ENCODE assay signal across 22 cellular contexts in genomic region chr13:45436332-45436731, GRCh38. TPM values are rescaled to one million over a fixed set of nuclear protein-coding genes. Genes with fewer than 3 reads are reported as not detected.
DNase-seq lines count a peak whose midpoint lies in the region; ATAC-seq and TF ChIP-seq lines count a peak whose summit lies in the region.
"Had no signal": no experiment of that assay in that cellular context is flagged by ENCODE, and none has a peak within 500 bp of the region (broad histone marks: within the 10 kb centered on the region; RNA-seq: fewer than 3 reads in every experiment).

No MANE protein-coding gene starts in this region.

- H2BK15ac ChIP-seq in mesendoderm (replicated peaks; ENCODE audit: low read depth), result no peak overlapping the region

- no peak overlapping the region for H3K56ac ChIP-seq in mesendoderm (ENCODE audit: low read length)

- DNase-seq in mammary epithelial cell (no peak), breast epithelium (ENCODE audit: low spot score in 2 of 2) (no peak), left lobe of liver (ENCODE audit: low spot score) (peak; percentile 66), gastrocnemius medialis (no peak), mesendoderm (no peak), stomach (no peak)
- DNase-seq: 8988T; ACHN; AML-193; BE2C; CD4-positive, alpha-beta T cell; CD8-positive, alpha-beta memory T cell; DMS 273 treated with DMSO at 0.1 percent for 48 hours; DMS79; EL; GDM1; H9 had no signal

- H3K79me1 ChIP-seq in mesendoderm (ENCODE audit: low read length), result no peaks in the 10 kb centered on the region

- no peaks in the 10 kb centered on the region for H3K9me3 ChIP-seq in mammary epithelial cell (replicated peaks; ENCODE audit: insufficient read depth, low read length)
- H3K9me3 ChIP-seq in breast epithelium, result no peaks in the 10 kb centered on the region
- H3K9me3 ChIP-seq in gastrocnemius medialis, result no peaks in the 10 kb centered on the region
- no peaks in the 10 kb centered on the region for H3K9me3 ChIP-seq in stomach
- H3K9me3 ChIP-seq: A549; BE2C; BLaER1 treated with 17β-estradiol and CSF1 and Interleukin-3, amounts not matched to agents 10 nM and 100 nM had no signal

- no peaks in the 10 kb centered on the region for H3K79me2 ChIP-seq in mammary epithelial cell (ENCODE audit: insufficient read depth, low read length)
- H3K79me2 ChIP-seq in mesendoderm (ENCODE audit: control insufficient read depth, insufficient read depth, low read length), result no peaks in the 10 kb centered on the region

- H3K4me3 ChIP-seq in mammary epithelial cell (replicated peaks in 1 of 3; ENCODE audit: insufficient read depth in 1 of 3, low read depth in 2 of 3, low read length in 3 of 3) (no peak overlapping the region), breast epithelium (no peak overlapping the region), gastrocnemius medialis (no peak overlapping the region), mesendoderm (ENCODE audit: low read length) (no peak overlapping the region), stomach (no peak overlapping the region)
- H3K4me3 ChIP-seq: A549; BLaER1 treated with 17β-estradiol and CSF1 and Interleukin-3, amounts not matched to agents 10 nM and 100 nM; GM12878; GM23338 had no signal

- H3K36me3 ChIP-seq in mammary epithelial cell (ENCODE audit: insufficient read depth, low read length) (no peaks in the 10 kb centered on the region), breast epithelium (no peaks in the 10 kb centered on the region), gastrocnemius medialis (no peaks in the 10 kb centered on the region), mesendoderm (ENCODE audit: control insufficient read depth, insufficient read depth, low read length) (no peaks in the 10 kb centered on the region), stomach (no peaks in the 10 kb centered on the region)
- H3K36me3 ChIP-seq: BE2C; BLaER1 treated with 17β-estradiol and CSF1 and Interleukin-3, amounts not matched to agents 10 nM and 100 nM had no signal

- H3K27ac ChIP-seq in mammary epithelial cell (ENCODE audit: insufficient read depth, low read depth, low read length), result no peak overlapping the region
- H3K27ac ChIP-seq in breast epithelium, result no peak overlapping the region
- peak overlapping the region; percentile 7 to 59 (median 28) for H3K27ac ChIP-seq in gastrocnemius medialis
- no peak overlapping the region for H3K27ac ChIP-seq in mesendoderm (ENCODE audit: low read depth, low read length)
- no peak overlapping the region for H3K27ac ChIP-seq in stomach
- H3K27ac ChIP-seq: A549; BLaER1 treated with 17β-estradiol and CSF1 and Interleukin-3, amounts not matched to agents 10 nM and 100 nM had no signal

- no peak overlapping the region for H2BK120ac ChIP-seq in mesendoderm (ENCODE audit: low read depth, low read length)

- 61% methylated on average over 9 of the region's 9 CpGs for WGBS in mammary epithelial cell (ENCODE audit: low coverage, missing lambda C conversion rate)
- no CpG with 5 or more reads among the region's 9 CpGs for WGBS in mesendoderm (ENCODE audit: extremely low coverage, insufficient coverage, low lambda C conversion rate)
- WGBS in stomach, 5 donors, result 84 to 89% (median 89%) methylated on average over 8 to 9 of the region's 9 CpGs

- H3K18ac ChIP-seq in mesendoderm (ENCODE audit: low read length), result no peak overlapping the region

- no peak overlapping the region for H4K5ac ChIP-seq in mesendoderm (ENCODE audit: low read length)

- H3K4me1 ChIP-seq in mammary epithelial cell (ENCODE audit: insufficient read depth, low read length) (peaks cover 1% of the 10 kb centered on the region), breast epithelium (no peaks in the 10 kb centered on the region), gastrocnemius medialis (peaks cover 25 to 26% of the 10 kb centered on the region in 2 donors), mesendoderm (ENCODE audit: control insufficient read depth, low read depth, low read length) (no peaks in the 10 kb centered on the region), stomach (peaks cover 0 to 10% (median 6%) of the 10 kb centered on the region in 4 donors)
- H3K4me1 ChIP-seq: BE2C had no signal

- H4K8ac ChIP-seq in mesendoderm (ENCODE audit: low read depth, low read length), result no peak overlapping the region

- no peak overlapping the region for H3K4me2 ChIP-seq in mammary epithelial cell (ENCODE audit: insufficient read depth, low read depth, low read length)
- H3K4me2 ChIP-seq in mesendoderm (ENCODE audit: low read length), result no peak overlapping the region
- H3K4me2 ChIP-seq: A549, GM23338 had no signal

- TF ChIP-seq CTCF in mammary epithelial cell (conservative IDR thresholded peaks at IDR 0.05 in 1 of 2, IDR thresholded peaks at IDR 0.05 in 1 of 2; ENCODE audit: extremely low read depth in 1 of 2, insufficient read depth in 1 of 2, low read depth in 1 of 2, low read length in 2 of 2) (no peak), breast epithelium (IDR thresholded peaks at IDR 0.05) (no peak), gastrocnemius medialis (IDR thresholded peaks at IDR 0.05 in 4 of 5, conservative IDR thresholded peaks at IDR 0.05 in 1 of 5) (no peak), stomach (IDR thresholded peaks at IDR 0.05) (no peak)

- intact Hi-C loops in mammary epithelial cell (cut with micrococcal nuclease) (no loop called here), breast epithelium (cut with DNase I; ENCODE audit: low total_unique reads) (no loop called here), gastrocnemius medialis (cut with DNase I; ENCODE audit: low total_unique reads) (no loop called here), stomach (cut with DNase I; ENCODE audit: low total_unique reads) (no loop called here)

- no peak for TF ChIP-seq EP300 in stomach (IDR thresholded peaks at IDR 0.05)

- in situ Hi-C loops in mammary epithelial cell (cut with MboI; ENCODE audit: low sequenced_read_pairs in 2 of 2), result no loop called here
- in situ Hi-C loops in gastrocnemius medialis (cut with MboI; ENCODE audit: low sequenced_read_pairs in 4 of 4), result no loop called here

- H4K20me1 ChIP-seq in mammary epithelial cell (ENCODE audit: insufficient read depth, low read length), result no peaks in the 10 kb centered on the region
- H4K20me1 ChIP-seq: BLaER1 treated with 17β-estradiol and CSF1 and Interleukin-3, amounts not matched to agents 10 nM and 100 nM had no signal

- no peak overlapping the region for H2BK5ac ChIP-seq in mesendoderm (ENCODE audit: low read length)

- BruUV-seq in mammary epithelial cell (replicated peaks; lab: Mats Ljungman, UMichigan), result no TSS peak

- H3K4ac ChIP-seq in mesendoderm (ENCODE audit: low read depth, low read length), result no peak overlapping the region

- peak overlapping the region; percentile 11 for H2AFZ ChIP-seq in mammary epithelial cell (ENCODE audit: low read depth, low read length)

- H3K9ac ChIP-seq in mammary epithelial cell (ENCODE audit: insufficient read depth, low read length) (no peak overlapping the region), mesendoderm (ENCODE audit: low read length) (no peak overlapping the region)
- H3K9ac ChIP-seq: BLaER1 treated with 17β-estradiol and CSF1 and Interleukin-3, amounts not matched to agents 10 nM and 100 nM had no signal

- no peak for ATAC-seq in left lobe of liver
- ATAC-seq in gastrocnemius medialis, result no peak
- ATAC-seq: A549, GM12878, GM23338, HCT116 had no signal

- no peak for TF ChIP-seq POLR2A in breast epithelium (IDR thresholded peaks at IDR 0.05)
- no peak for TF ChIP-seq POLR2A in gastrocnemius medialis (IDR thresholded peaks at IDR 0.05)
- no peak for TF ChIP-seq POLR2A in stomach (IDR thresholded peaks at IDR 0.05)

- H3K27me3 ChIP-seq in mammary epithelial cell (ENCODE audit: insufficient read depth, low read length), result no peaks in the 10 kb centered on the region
- no peaks in the 10 kb centered on the region for H3K27me3 ChIP-seq in breast epithelium
- H3K27me3 ChIP-seq in gastrocnemius medialis, result no peaks in the 10 kb centered on the region
- no peaks in the 10 kb centered on the region for H3K27me3 ChIP-seq in mesendoderm (ENCODE audit: insufficient read depth, low read length, poor library complexity)
- H3K27me3 ChIP-seq in stomach, result no peaks in the 10 kb centered on the region
- H3K27me3 ChIP-seq: BE2C; BLaER1 treated with 17β-estradiol and CSF1 and Interleukin-3, amounts not matched to agents 10 nM and 100 nM had no signal

- dilution Hi-C loops in mammary epithelial cell (cut with HindIII; ENCODE audit: low sequenced_read_pairs), result no loop called here

- H2AK5ac ChIP-seq in mesendoderm (ENCODE audit: low read length), result no peak overlapping the region

- CTCF ChIA-PET in mammary epithelial cell (lab: Charles Lee; ENCODE audit: low non-redundant PET), result no interaction called here

- no peak overlapping the region for H3K23ac ChIP-seq in mesendoderm (ENCODE audit: low read length)

RNA-seq across cellular contexts. Expression of gene SLC25A30, which starts 18.2 kb away (rescaled TPM):
- total RNA-seq in mammary epithelial cell (10 to 100 TPM; 21.5 to 31.1 TPM), breast epithelium (10 to 100 TPM; 11.7 to 20.3 (median 14.4) TPM), left lobe of liver (38.8 TPM), gastrocnemius medialis (10 to 100 TPM in 3 of 4 donors, 1 to 10 TPM in 1; 4.2 to 27.1 (median 14.6) TPM), stomach (10 to 100 TPM in 2 of 5 donors, 1 to 10 TPM in 3; 3.5 to 51.9 (median 8.7) TPM)
- polyA plus RNA-seq in mammary epithelial cell (15.1 TPM), stomach (1 to 10 TPM; 2.9 to 7.4 (median 6.9) TPM)
- polyA minus RNA-seq in mammary epithelial cell, result 81.2 TPM
- 3.4 TPM for polyA plus RNA-seq in mesendoderm (2013, experiment 1 of 2)
- 4.8 TPM for polyA plus RNA-seq in mesendoderm (2013, experiment 2 of 2)

RNA-seq across cellular contexts. Expression of gene COG3, which starts 28.4 kb away (rescaled TPM):
- 10 to 100 TPM; 35.7 to 39.0 TPM for total RNA-seq in mammary epithelial cell
- 17.0 TPM for polyA plus RNA-seq in mammary epithelial cell
- polyA minus RNA-seq in mammary epithelial cell, result 20.1 TPM
- total RNA-seq in breast epithelium, result 10 to 100 TPM; 30.4 to 45.1 (median 39.7) TPM
- 28.3 TPM for total RNA-seq in left lobe of liver
- total RNA-seq in gastrocnemius medialis, result 10 to 100 TPM; 10.4 to 20.3 (median 17.8) TPM
- 16.4 TPM for polyA plus RNA-seq in mesendoderm (2013, experiment 1 of 2)
- 17.5 TPM for polyA plus RNA-seq in mesendoderm (2013, experiment 2 of 2)
- total RNA-seq in stomach, result 100 to 1,000 TPM in 3 of 5 donors, 10 to 100 TPM in 2; 27.2 to 442 (median 101) TPM
- 10 to 100 TPM; 10.4 to 11.0 (median 10.7) TPM for polyA plus RNA-seq in stomach

Comparison
In these comparisons a context has a peak if more than half of its experiments do, and no peak if none do; other contexts are left out.
1. H3K27ac ChIP-seq: peak in gastrocnemius medialis (4 of 4); none in mammary epithelial cell (single experiment), breast epithelium (0 of 2), mesendoderm (single experiment) and stomach (0 of 5).